9 cellular contexts compared by ENCODE assay signal in genomic region chr6:125798734-125799510, GRCh38. TPM values are rescaled to one million over a fixed set of nuclear protein-coding genes. Genes with fewer than 3 reads are reported as not detected.
A peak's percentile ranks its signal among the peaks of the same experiment; 100 is the strongest.
DNase-seq lines count a peak whose midpoint lies in the region; ATAC-seq and TF ChIP-seq lines count a peak whose summit lies in the region.
"Had no signal": no experiment of that assay in that cellular context is flagged by ENCODE, and none has a peak within 500 bp of the region (broad histone marks: within the 10 kb centered on the region; RNA-seq: fewer than 3 reads in every experiment).

No MANE protein-coding gene starts in this region.

- in situ Hi-C loops in brain microvascular endothelial cell (cut with HindIII; ENCODE audit: low pct_ligation_motif_present, low sequenced_read_pairs) = loop anchor here (25.0 kb wide), 1 partner anchor 163 kb away; the partner anchor contains the start of gene HINT3

- ATAC-seq in GM18858 (IDR thresholded peaks at IDR 0.05; ENCODE audit: unreplicated experiment) = peak; percentile 94
- peak; percentile 88 for ATAC-seq in HG02678 (IDR thresholded peaks at IDR 0.05; ENCODE audit: unreplicated experiment)
- ATAC-seq in naive B cell (ENCODE audit: low read depth in 2 of 2) = peak; percentile 99

- no peak overlapping the region for H3K9ac ChIP-seq in neural progenitor cell

- peak overlapping the region in 2 of 6 donors; percentile 22 to 66 for H3K27ac Mint-ChIP-seq in naive B cell
- H3K27ac Mint-ChIP-seq in neural progenitor cell = no peak overlapping the region

- H3K4me1 Mint-ChIP-seq in naive B cell = peaks cover 34 to 38% (median 35%) of the 10 kb centered on the region in 3 donors
- no peaks in the 10 kb centered on the region for H3K4me1 Mint-ChIP-seq in neural progenitor cell

- H3K36me3 Mint-ChIP-seq in naive B cell (no peaks in the 10 kb centered on the region), neural progenitor cell (no peaks in the 10 kb centered on the region)

- no peak overlapping the region for H2AFZ ChIP-seq in neural progenitor cell (replicated peaks)

- H3K4me2 ChIP-seq in neural progenitor cell = no peak overlapping the region

- peaks cover 0 to 14% (median 4%) of the 10 kb centered on the region in 3 donors for H3K27me3 Mint-ChIP-seq in naive B cell
- H3K27me3 Mint-ChIP-seq in neural progenitor cell (ENCODE audit: insufficient read depth, low read depth) = no peaks in the 10 kb centered on the region

- H3K27me3 ChIP-seq in neural progenitor cell = no peaks in the 10 kb centered on the region
- H3K27me3 ChIP-seq in brain microvascular endothelial cell (replicated peaks) = no peaks in the 10 kb centered on the region

- no peaks in the 10 kb centered on the region for H3F3A ChIP-seq in neural progenitor cell (ENCODE audit: low read depth)

- DNase-seq in NAMALWA (ENCODE audit: low spot score) = peak; percentile 91
- peak; percentile 71 for DNase-seq in naive B cell
- DNase-seq in neural progenitor cell (ENCODE audit: low spot score) = no peak
- DNase-seq in mucosa of gallbladder (ENCODE audit: low spot score) = no peak
- DNase-seq in brain microvascular endothelial cell = no peak
- no peak for DNase-seq in cerebellum (ENCODE audit: low spot score)

- H3K36me3 ChIP-seq in neural progenitor cell (no peaks in the 10 kb centered on the region), brain microvascular endothelial cell (replicated peaks) (no peaks in the 10 kb centered on the region)

- no peaks in the 10 kb centered on the region for H3K9me3 ChIP-seq in neural progenitor cell (ENCODE audit: low read depth)

- H3K4me3 Mint-ChIP-seq in naive B cell (peak overlapping the region in 7 of 8 donors; percentile 21 to 69 (median 44)), neural progenitor cell (no peak overlapping the region)

- H3K9me3 Mint-ChIP-seq in naive B cell (no peaks in the 10 kb centered on the region), neural progenitor cell (no peaks in the 10 kb centered on the region)

- H4K20me1 ChIP-seq in neural progenitor cell (ENCODE audit: low read depth) = no peaks in the 10 kb centered on the region

- TF ChIP-seq CTCF in neural progenitor cell (IDR thresholded peaks at IDR 0.05) (no peak), brain microvascular endothelial cell (IDR thresholded peaks at IDR 0.05; ENCODE audit: low read depth, low read length, missing control alignments) (no peak)

- H3K27ac ChIP-seq in neural progenitor cell (no peak overlapping the region), brain microvascular endothelial cell (no peak overlapping the region)
- H3K27ac ChIP-seq: VCaP had no signal

- no peaks in the 10 kb centered on the region for H3K79me2 ChIP-seq in neural progenitor cell (ENCODE audit: low read depth)

- H3K4me3 ChIP-seq in neural progenitor cell (no peak overlapping the region), brain microvascular endothelial cell (ENCODE audit: low read depth, low read length) (no peak overlapping the region)

- no peaks in the 10 kb centered on the region for H3K4me1 ChIP-seq in neural progenitor cell

RNA-seq across cellular contexts. Expression of gene NCOA7, which starts 8.2 kb away (rescaled TPM):
- polyA plus RNA-seq in naive B cell (ENCODE audit: low read depth in 6 of 6) = 10 to 100 TPM in 1 of 6 donors, 1 to 10 TPM in 5; 1.6 to 10.9 (median 8.4) TPM
- total RNA-seq in neural progenitor cell (ENCODE audit: low replicate concordance) (2.8 and 7.7 TPM in 2 replicates), mucosa of gallbladder (41.9 TPM), cerebellum (28.8 TPM)

RNA-seq across cellular contexts. Expression of gene HEY2, which starts 49.5 kb away (rescaled TPM):
- under 1 TPM in 3 of 6 donors, not detected in 3; 0.17 to 0.48 (median 0.29) TPM for polyA plus RNA-seq in naive B cell (ENCODE audit: low read depth in 6 of 6)
- total RNA-seq in neural progenitor cell (ENCODE audit: low replicate concordance) (0.74 and 1.1 TPM in 2 replicates), mucosa of gallbladder (2.4 TPM), cerebellum (9.5 TPM)

Comparison
In these comparisons a context has a peak if more than half of its experiments do, and no peak if none do; other contexts are left out.
1. DNase-seq: peak in NAMALWA (single experiment) and naive B cell (single experiment); none in neural progenitor cell (single experiment), mucosa of gallbladder (single experiment), brain microvascular endothelial cell (single experiment) and cerebellum (single experiment).
2. Peak in every context shown above with its lines, with median percentiles within 50 percentile points of each other: ATAC-seq.